Comparison of ENCODE assay signal across 17 cellular contexts in genomic region chr2:2689313-2689712, GRCh38.
"Had no signal": no experiment of that assay in that cellular context is flagged by ENCODE, and none has a peak within 500 bp of the region (broad histone marks: within the 10 kb centered on the region; RNA-seq: fewer than 3 reads in every experiment).

No MANE protein-coding gene starts in this region.

- H3K4me1 ChIP-seq: colonic mucosa, heart left ventricle, left lung, psoas muscle, right lobe of liver, tibial nerve had no signal

- H3K27ac Mint-ChIP-seq: activated naive CD4-positive, alpha-beta T cell treated with anti-CD3 and anti-CD28 coated beads, Interleukin-2, amount 50 U/mL, for 24 hours; memory B cell; natural killer cell treated with Interleukin-12 subunit alpha and Interleukin-12 subunit beta and Interleukin-15 and Interleukin-18, amount 100 ng/mL, for 72 hours; stimulated activated effector memory CD8-positive, alpha-beta T cell treated with anti-CD3 and anti-CD28 coated beads, Interleukin-12 subunit alpha, Interleukin-12 subunit beta, amount 100 ng/mL, for 72 hours had no signal

- ATAC-seq: left lung; natural killer cell treated with Interleukin-12 subunit alpha and Interleukin-12 subunit beta and Interleukin-15 and Interleukin-18, amount 100 ng/mL, for 72 hours; psoas muscle; stimulated activated effector memory CD8-positive, alpha-beta T cell treated with anti-CD3 and anti-CD28 coated beads, Interleukin-12 subunit alpha, Interleukin-12 subunit beta, amount 100 ng/mL, for 72 hours had no signal

- H3K4me3 ChIP-seq: colonic mucosa, heart left ventricle, left lung, psoas muscle, right lobe of liver, tibial nerve had no signal

- DNase-seq: activated CD4-positive, alpha-beta T cell treated with anti-CD3 and anti-CD28 coated beads, Interleukin-2, amount 50 U/mL, for 1 hour; activated CD4-positive, CD25-positive, alpha-beta regulatory T cell; activated effector memory CD4-positive, alpha-beta T cell treated with Interleukin-2 at 50 U/mL for 16 hours; activated T-cell treated with anti-CD3 and anti-CD28 coated beads, Interleukin-2, amount 50 U/mL, for 1 hour; caudate nucleus; colonic mucosa; effector memory CD4-positive, alpha-beta T cell; heart left ventricle; islet precursor cell; left lung; psoas muscle; right lobe of liver had no signal

- H3K9me3 ChIP-seq: colonic mucosa, heart left ventricle, left lung, psoas muscle, right lobe of liver, tibial nerve had no signal

- H3K27me3 Mint-ChIP-seq: activated naive CD4-positive, alpha-beta T cell treated with anti-CD3 and anti-CD28 coated beads, Interleukin-2, amount 50 U/mL, for 24 hours had no signal

- H3K9me3 Mint-ChIP-seq: activated naive CD4-positive, alpha-beta T cell treated with anti-CD3 and anti-CD28 coated beads, Interleukin-2, amount 50 U/mL, for 24 hours had no signal

- H3K27me3 ChIP-seq: colonic mucosa, right lobe of liver, tibial nerve had no signal

- H3K27ac ChIP-seq: colonic mucosa, heart left ventricle, left lung, psoas muscle, right lobe of liver, tibial nerve had no signal

- H3K36me3 Mint-ChIP-seq: activated naive CD4-positive, alpha-beta T cell treated with anti-CD3 and anti-CD28 coated beads, Interleukin-2, amount 50 U/mL, for 24 hours; natural killer cell treated with Interleukin-12 subunit alpha and Interleukin-12 subunit beta and Interleukin-15 and Interleukin-18, amount 100 ng/mL, for 72 hours; stimulated activated effector memory CD8-positive, alpha-beta T cell treated with anti-CD3 and anti-CD28 coated beads, Interleukin-12 subunit alpha, Interleukin-12 subunit beta, amount 100 ng/mL, for 72 hours had no signal

- H3K36me3 ChIP-seq: colonic mucosa, heart left ventricle, left lung, right lobe of liver, tibial nerve had no signal

- H3K4me3 Mint-ChIP-seq: activated naive CD4-positive, alpha-beta T cell treated with anti-CD3 and anti-CD28 coated beads, Interleukin-2, amount 50 U/mL, for 24 hours; memory B cell; natural killer cell treated with Interleukin-12 subunit alpha and Interleukin-12 subunit beta and Interleukin-15 and Interleukin-18, amount 100 ng/mL, for 72 hours; stimulated activated effector memory CD8-positive, alpha-beta T cell treated with anti-CD3 and anti-CD28 coated beads, Interleukin-12 subunit alpha, Interleukin-12 subunit beta, amount 100 ng/mL, for 72 hours had no signal
